8 cellular contexts compared by ENCODE assay signal in genomic region chr9:35116898-35117551, GRCh38. TPM values are rescaled to one million over a fixed set of nuclear protein-coding genes. Genes with fewer than 3 reads are reported as not detected.
DNase-seq lines count a peak whose midpoint lies in the region; ATAC-seq, FAIRE-seq and TF ChIP-seq lines count a peak whose summit lies in the region.

No MANE protein-coding gene starts in this region.

- peak overlapping the region; percentile 88 for H3K27ac Mint-ChIP-seq in activated naive CD8-positive, alpha-beta T cell

- no peaks in the 10 kb centered on the region for H3K36me3 ChIP-seq in pancreas
- H3K36me3 ChIP-seq in thymus (ENCODE audit: control insufficient read depth, insufficient read depth), result no peaks in the 10 kb centered on the region

- no peaks in the 10 kb centered on the region for H3K36me3 Mint-ChIP-seq in activated naive CD8-positive, alpha-beta T cell

- peaks cover 41% of the 10 kb centered on the region for H3K4me1 Mint-ChIP-seq in activated naive CD8-positive, alpha-beta T cell (ENCODE audit: low read depth)

- ATAC-seq in SK-N-SH treated with all-trans-retinoic acid at 6 μM for 48 hours, result peak; percentile 78
- ATAC-seq in Right ventricle myocardium inferior, result peak; percentile 83
- peak; percentile 79 to 88 (median 83) for ATAC-seq in pancreas

- H3K4me3 Mint-ChIP-seq in activated naive CD8-positive, alpha-beta T cell, result peak overlapping the region; percentile 91

- H3K27me3 ChIP-seq in pancreas (no peaks in the 10 kb centered on the region), thymus (ENCODE audit: control insufficient read depth, insufficient read depth) (no peaks in the 10 kb centered on the region)

- H3K4me3 ChIP-seq in HFF-Myc (replicated peaks; ENCODE audit: low read depth, low read length) (peak overlapping the region; percentile 58), NB4 (ENCODE audit: low read depth, low read length) (no peak overlapping the region), pancreas (peak overlapping the region in 3 of 4 donors; percentile 22 to 51 (median 49)), thymus (ENCODE audit: low read length) (no peak overlapping the region)

- TF ChIP-seq CTCF in HFF-Myc (IDR thresholded peaks at IDR 0.05; ENCODE audit: low read depth, low read length, missing control alignments), result peak; percentile 94
- TF ChIP-seq CTCF in NB4 (IDR thresholded peaks at IDR 0.05; ENCODE audit: low read depth, low read length), result peak; percentile 99
- peak; percentile 87 to 94 (median 90) for TF ChIP-seq CTCF in pancreas (IDR thresholded peaks at IDR 0.05)

- H3K4me1 ChIP-seq in pancreas (peaks cover 0 to 19% (median 9%) of the 10 kb centered on the region in 3 donors), thymus (ENCODE audit: control insufficient read depth, insufficient read depth, low read length) (peaks cover 25% of the 10 kb centered on the region)

- no peaks in the 10 kb centered on the region for H3K9me3 Mint-ChIP-seq in activated naive CD8-positive, alpha-beta T cell (ENCODE audit: low read depth)

- intact Hi-C loops in Right ventricle myocardium inferior (cut with DNase I), result loop anchor here (1.0 to 10.0 kb wide), 4 partner anchors 45 to 438 kb away; partner anchors contain the start of gene UNC13B
- intact Hi-C loops in pancreas (cut with DNase I), result loop anchor here in 1 of 3 donors (5.0 kb wide), 1 partner anchor 145 kb away; no protein-coding TSS in a partner anchor

- 17 to 23% methylated on average over 30 of the region's 30 CpGs for WGBS in pancreas, 2 donors
- WGBS in thymus, result 35% methylated on average over 30 of the region's 30 CpGs

- DNase-seq in HFF-Myc (ENCODE audit: extremely low read depth, low read depth), result peak; percentile 92
- DNase-seq in NB4 (ENCODE audit: low read depth), result peak; percentile 97
- peak; percentile 94 for DNase-seq in Right ventricle myocardium inferior (ENCODE audit: missing footprints)
- DNase-seq in pancreas, result peak; percentile 83 to 94 (median 90)

- no peak for TF ChIP-seq POLR2A in NB4 (IDR thresholded peaks at IDR 0.05; ENCODE audit: extremely low read depth, insufficient read length)

- H3K9me3 ChIP-seq in pancreas, result no peaks in the 10 kb centered on the region
- no peaks in the 10 kb centered on the region for H3K9me3 ChIP-seq in thymus (ENCODE audit: control insufficient read depth)

- H3K27ac ChIP-seq in pancreas (peak overlapping the region; percentile 47 to 71 (median 60)), thymus (ENCODE audit: low read depth) (peak overlapping the region; percentile 69)

- no peaks in the 10 kb centered on the region for H3K27me3 Mint-ChIP-seq in activated naive CD8-positive, alpha-beta T cell

- FAIRE-seq in G401.6 (lab: Jason Lieb, UNC) (peak; percentile 87), pancreas (lab: Jason Lieb, UNC) (peak; percentile 65)

TF ChIP-seq in SK-N-SH treated with all-trans-retinoic acid at 6 μM for 48 hours, 23 proteins besides CTCF, POLR2A, EP300 and RAD21:
- TF ChIP-seq, protein P1, sequence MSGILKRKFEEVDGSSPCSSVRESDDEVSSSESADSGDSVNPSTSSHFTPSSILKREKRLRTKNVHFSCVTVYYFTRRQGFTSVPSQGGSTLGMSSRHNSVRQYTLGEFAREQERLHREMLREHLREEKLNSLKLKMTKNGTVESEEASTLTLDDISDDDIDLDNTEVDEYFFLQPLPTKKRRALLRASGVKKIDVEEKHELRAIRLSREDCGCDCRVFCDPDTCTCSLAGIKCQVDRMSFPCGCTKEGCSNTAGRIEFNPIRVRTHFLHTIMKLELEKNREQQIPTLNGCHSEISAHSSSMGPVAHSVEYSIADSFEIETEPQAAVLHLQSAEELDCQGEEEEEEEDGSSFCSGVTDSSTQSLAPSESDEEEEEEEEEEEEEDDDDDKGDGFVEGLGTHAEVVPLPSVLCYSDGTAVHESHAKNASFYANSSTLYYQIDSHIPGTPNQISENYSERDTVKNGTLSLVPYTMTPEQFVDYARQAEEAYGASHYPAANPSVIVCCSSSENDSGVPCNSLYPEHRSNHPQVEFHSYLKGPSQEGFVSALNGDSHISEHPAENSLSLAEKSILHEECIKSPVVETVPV (CRISPR knock-in tag; IDR thresholded peaks at IDR 0.05), result no peak
- TF ChIP-seq ZNF565 (CRISPR knock-in tag; conservative IDR thresholded peaks at IDR 0.05; ENCODE audit: low read depth), result no peak
- no peak for TF ChIP-seq TCF4 (CRISPR knock-in tag; IDR thresholded peaks at IDR 0.05; ENCODE audit: borderline replicate concordance)
- no peak for TF ChIP-seq POU6F1 (CRISPR knock-in tag; IDR thresholded peaks at IDR 0.05; ENCODE audit: borderline replicate concordance, low read depth)
- no peak for TF ChIP-seq ZNF70 (CRISPR knock-in tag; IDR thresholded peaks at IDR 0.05)
- no peak for TF ChIP-seq GLIS3 (CRISPR knock-in tag; IDR thresholded peaks at IDR 0.05)
- TF ChIP-seq PPARA (CRISPR knock-in tag; IDR thresholded peaks at IDR 0.05; ENCODE audit: borderline replicate concordance), result no peak
- TF ChIP-seq ZNF8 (CRISPR knock-in tag; IDR thresholded peaks at IDR 0.05), result no peak
- TF ChIP-seq, protein P2, sequence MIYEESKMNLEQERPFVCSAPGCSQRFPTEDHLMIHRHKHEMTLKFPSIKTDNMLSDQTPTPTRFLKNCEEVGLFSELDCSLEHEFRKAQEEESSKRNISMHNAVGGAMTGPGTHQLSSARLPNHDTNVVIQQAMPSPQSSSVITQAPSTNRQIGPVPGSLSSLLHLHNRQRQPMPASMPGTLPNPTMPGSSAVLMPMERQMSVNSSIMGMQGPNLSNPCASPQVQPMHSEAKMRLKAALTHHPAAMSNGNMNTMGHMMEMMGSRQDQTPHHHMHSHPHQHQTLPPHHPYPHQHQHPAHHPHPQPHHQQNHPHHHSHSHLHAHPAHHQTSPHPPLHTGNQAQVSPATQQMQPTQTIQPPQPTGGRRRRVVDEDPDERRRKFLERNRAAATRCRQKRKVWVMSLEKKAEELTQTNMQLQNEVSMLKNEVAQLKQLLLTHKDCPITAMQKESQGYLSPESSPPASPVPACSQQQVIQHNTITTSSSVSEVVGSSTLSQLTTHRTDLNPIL (CRISPR knock-in tag; IDR thresholded peaks at IDR 0.05; ENCODE audit: low read depth), result no peak
- no peak for TF ChIP-seq ISL1 (CRISPR knock-in tag; IDR thresholded peaks at IDR 0.05)

RNA-seq across cellular contexts. Expression of gene ATOSB, which starts 1.4 kb away (rescaled TPM):
- total RNA-seq in Right ventricle myocardium inferior (15.5 TPM), pancreas (1 to 10 TPM; 2.5 to 7.5 (median 3.7) TPM)
- polyA plus RNA-seq in pancreas (1 to 10 TPM; 7.6 to 7.8 TPM), thymus (16.1 TPM)

RNA-seq across cellular contexts. Expression of gene STOML2, which starts 14.1 kb away (rescaled TPM):
- 156 TPM for total RNA-seq in Right ventricle myocardium inferior
- total RNA-seq in pancreas, result 10 to 100 TPM; 33.4 to 50.5 (median 45.1) TPM
- polyA plus RNA-seq in pancreas, result 10 to 100 TPM; 31.2 to 57.6 TPM
- polyA plus RNA-seq in thymus, result 58.0 TPM

RNA-seq across cellular contexts. Expression of gene PIGO, which starts 20.6 kb away (rescaled TPM):
- 8.5 TPM for total RNA-seq in Right ventricle myocardium inferior
- total RNA-seq in pancreas, result 10 to 100 TPM; 14.2 to 19.8 (median 16.4) TPM
- 10 to 100 TPM; 20.0 to 26.1 TPM for polyA plus RNA-seq in pancreas
- polyA plus RNA-seq in thymus, result 18.2 TPM

RNA-seq across cellular contexts. Expression of gene FANCG, which starts 37.3 kb away (rescaled TPM):
- total RNA-seq in Right ventricle myocardium inferior (4.2 TPM), pancreas (10 to 100 TPM in 4 of 6 donors, 1 to 10 TPM in 2; 7.5 to 16.6 (median 10.4) TPM)
- polyA plus RNA-seq in pancreas (10 to 100 TPM; 26.3 to 31.1 TPM), thymus (33.7 TPM)

RNA-seq across cellular contexts. Expression of gene VCP, which starts 44.6 kb away (rescaled TPM):
- 258 TPM for total RNA-seq in Right ventricle myocardium inferior
- total RNA-seq in pancreas, result 100 to 1,000 TPM in 1 of 6 donors, 10 to 100 TPM in 5; 44.5 to 104 (median 66.7) TPM
- 10 to 100 TPM; 32.5 to 58.3 TPM for polyA plus RNA-seq in pancreas
- 71.1 TPM for polyA plus RNA-seq in thymus

Comparison
In these comparisons a context has a peak if more than half of its experiments do, and no peak if none do; other contexts are left out.
1. H3K4me3 ChIP-seq: peak in HFF-Myc (single experiment) and pancreas (3 of 4); none in NB4 (single experiment) and thymus (single experiment).
2. Peak in every context shown above with its lines, with median percentiles within 50 percentile points of each other: DNase-seq, CTCF ChIP-seq and ATAC-seq.